Comparison of ENCODE assay signal across 22 cellular contexts in genomic region chr1:165451696-165452095, GRCh38.
"Had no signal": no experiment of that assay in that cellular context is flagged by ENCODE, and none has a peak within 500 bp of the region (broad histone marks: within the 10 kb centered on the region; RNA-seq: fewer than 3 reads in every experiment).

No MANE protein-coding gene starts in this region.

- H3K4me3 Mint-ChIP-seq: immature natural killer cell; naive B cell; nephron; stimulated activated effector memory CD8-positive, alpha-beta T cell treated with anti-CD3 and anti-CD28 coated beads, Interleukin-12 subunit alpha, Interleukin-12 subunit beta, amount 100 ng/mL, for 72 hours had no signal

- H3K9me3 ChIP-seq: gastrocnemius medialis, pancreas, right lobe of liver, tibial artery, upper lobe of left lung, vagina had no signal

- H3K36me3 Mint-ChIP-seq: immature natural killer cell; naive B cell; stimulated activated effector memory CD8-positive, alpha-beta T cell treated with anti-CD3 and anti-CD28 coated beads, Interleukin-12 subunit alpha, Interleukin-12 subunit beta, amount 100 ng/mL, for 72 hours had no signal

- H3K4me1 Mint-ChIP-seq: immature natural killer cell; naive B cell; stimulated activated effector memory CD8-positive, alpha-beta T cell treated with anti-CD3 and anti-CD28 coated beads, Interleukin-12 subunit alpha, Interleukin-12 subunit beta, amount 100 ng/mL, for 72 hours had no signal

- DNase-seq: cortex of kidney; dorsolateral prefrontal cortex; effector CD8-positive, alpha-beta T cell; gastrocnemius medialis; immature natural killer cell; mesendoderm; naive B cell; occipital lobe; pancreas; right lobe of liver; stimulated activated CD4-positive, alpha-beta T cell treated with anti-CD3 and anti-CD28 coated beads, Interleukin-4, amount 100 ng/mL, for 1 hour; stimulated activated CD8-positive, alpha-beta memory T cell treated with anti-CD3 and anti-CD28 coated beads, Interleukin-4, amount 100 ng/mL, for 48 hours; stimulated activated naive CD8-positive, alpha-beta T cell treated with anti-CD3 and anti-CD28 coated beads, Interleukin-15, Interleukin-2, amounts not matched to agents 100 U/mL and 50 U/mL, for 24 hours; tibial artery; upper lobe of left lung had no signal

- FAIRE-seq: endometrium, keratinocyte, pancreas had no signal

- H3K27me3 ChIP-seq: gastrocnemius medialis, right lobe of liver, upper lobe of left lung, vagina had no signal

- H3K36me3 ChIP-seq: gastrocnemius medialis, pancreas, right lobe of liver, tibial artery, upper lobe of left lung, vagina had no signal

- ATAC-seq: esophagus mucosa; pancreas; right lobe of liver; stimulated activated effector memory CD8-positive, alpha-beta T cell treated with anti-CD3 and anti-CD28 coated beads, Interleukin-12 subunit alpha, Interleukin-12 subunit beta, amount 100 ng/mL, for 72 hours; stimulated activated naive CD8-positive, alpha-beta T cell treated with anti-CD3 and anti-CD28 coated beads, Interleukin-15, Interleukin-2, amounts not matched to agents 100 U/mL and 50 U/mL, for 24 hours had no signal

- H3K4me3 ChIP-seq: dorsolateral prefrontal cortex, gastrocnemius medialis, pancreas, right lobe of liver, tibial artery, upper lobe of left lung, vagina had no signal

- H3K9me3 Mint-ChIP-seq: immature natural killer cell; naive B cell; nephron; stimulated activated effector memory CD8-positive, alpha-beta T cell treated with anti-CD3 and anti-CD28 coated beads, Interleukin-12 subunit alpha, Interleukin-12 subunit beta, amount 100 ng/mL, for 72 hours had no signal

- H3K27ac Mint-ChIP-seq: immature natural killer cell; naive B cell; nephron; progenitor cell of endocrine pancreas; stimulated activated effector memory CD8-positive, alpha-beta T cell treated with anti-CD3 and anti-CD28 coated beads, Interleukin-12 subunit alpha, Interleukin-12 subunit beta, amount 100 ng/mL, for 72 hours had no signal

- H3K27ac ChIP-seq: dorsolateral prefrontal cortex, gastrocnemius medialis, pancreas, right lobe of liver, tibial artery, upper lobe of left lung, vagina had no signal
